12 cellular contexts compared by ENCODE assay signal in the genomic region with DNA sequence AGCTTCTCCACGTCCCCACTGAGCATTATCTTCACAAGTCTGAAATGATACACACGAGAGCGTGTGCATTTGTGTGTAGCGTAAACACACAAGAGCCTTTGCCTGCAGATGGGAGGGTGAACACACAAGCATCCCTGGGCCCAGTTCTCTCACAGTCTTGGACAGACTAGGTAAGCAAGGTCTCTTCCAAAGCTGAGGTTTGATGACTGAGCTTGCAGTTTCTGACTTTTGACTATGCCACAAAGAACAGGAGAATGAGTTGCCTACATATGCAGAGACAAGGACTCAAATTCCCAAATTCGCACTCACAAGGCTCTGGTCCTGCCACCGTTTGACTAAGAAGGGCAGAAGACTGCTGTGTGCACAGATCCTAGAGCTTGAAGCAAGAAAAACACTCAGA. TPM values are rescaled to one million over a fixed set of nuclear protein-coding genes. Genes with fewer than 3 reads are reported as not detected.
A peak's percentile ranks its signal among the peaks of the same experiment; 100 is the strongest.
DNase-seq lines count a peak whose midpoint lies in the region; ATAC-seq and TF ChIP-seq lines count a peak whose summit lies in the region.
"Had no signal": no experiment of that assay in that cellular context is flagged by ENCODE, and none has a peak within 500 bp of the region (broad histone marks: within the 10 kb centered on the region; RNA-seq: fewer than 3 reads in every experiment).

No MANE protein-coding gene starts in this region.

- intact Hi-C loops in spleen (cut with DNase I; ENCODE audit: low total_unique reads) = no loop called here

- H3K27ac Mint-ChIP-seq in activated T-helper 17 cell treated with anti-CD3 and anti-CD28 coated beads, Interleukin-2, amount 50 U/mL, for 72 hours = peak overlapping the region; percentile 96

- no peaks in the 10 kb centered on the region for H3K27me3 ChIP-seq in spleen (replicated peaks in 1 of 7)
- H3K27me3 ChIP-seq: breast epithelium had no signal

- TF ChIP-seq POLR2A in spleen (IDR thresholded peaks at IDR 0.05) = no peak

- no peaks in the 10 kb centered on the region for H3K27me3 Mint-ChIP-seq in activated T-helper 17 cell treated with anti-CD3 and anti-CD28 coated beads, Interleukin-2, amount 50 U/mL, for 72 hours

- WGBS in spleen, 5 donors = 83 to 88% (median 86%) methylated on average over 6 of the region's 6 CpGs

- peaks cover 63% of the 10 kb centered on the region for H3K4me1 Mint-ChIP-seq in activated T-helper 17 cell treated with anti-CD3 and anti-CD28 coated beads, Interleukin-2, amount 50 U/mL, for 72 hours

- H3K36me3 ChIP-seq in spleen = peaks cover 0 to 67% (median 12%) of the 10 kb centered on the region in 6 donors
- H3K36me3 ChIP-seq: breast epithelium had no signal

- H3K9me3 Mint-ChIP-seq in activated T-helper 17 cell treated with anti-CD3 and anti-CD28 coated beads, Interleukin-2, amount 50 U/mL, for 72 hours = no peaks in the 10 kb centered on the region

- H3K4me3 ChIP-seq in spleen = no peak overlapping the region
- H3K4me3 ChIP-seq: breast epithelium had no signal

- peak overlapping the region; percentile 84 for H3K4me3 Mint-ChIP-seq in activated T-helper 17 cell treated with anti-CD3 and anti-CD28 coated beads, Interleukin-2, amount 50 U/mL, for 72 hours

- DNase-seq in spleen = no peak
- no peak for DNase-seq in iPS-NIHi7 (ENCODE audit: extremely low spot score)
- no peak for DNase-seq in NCI-H526 treated with DMSO at 0.1 percent for 48 hours (lab: John Stamatoyannopoulos, UW)
- DNase-seq: activated CD4-positive, CD25-positive, alpha-beta regulatory T cell treated with anti-CD3 and anti-CD28 coated beads, Interleukin-2, amount 50 U/mL, for 72 hours; foreskin fibroblast; NCI-H1417 treated with DMSO at 0.1 percent for 48 hours had no signal

- H3K36me3 Mint-ChIP-seq in activated T-helper 17 cell treated with anti-CD3 and anti-CD28 coated beads, Interleukin-2, amount 50 U/mL, for 72 hours (ENCODE audit: low read depth) = peaks cover 80% of the 10 kb centered on the region

- peaks cover 51 to 100% (median 87%) of the 10 kb centered on the region in 6 donors for H3K4me1 ChIP-seq in spleen

- H3K27ac ChIP-seq in spleen = peak overlapping the region; percentile 8 to 89 (median 77)
- H3K27ac ChIP-seq: breast epithelium, HL-60 had no signal

- no peaks in the 10 kb centered on the region for H3K9me3 ChIP-seq in spleen
- H3K9me3 ChIP-seq: breast epithelium had no signal

- TF ChIP-seq CTCF in spleen (IDR thresholded peaks at IDR 0.05 in 8 of 11, conservative IDR thresholded peaks at IDR 0.05 in 3 of 11) = no peak

- ATAC-seq in GM18909 (IDR thresholded peaks at IDR 0.05; ENCODE audit: poor library complexity, unreplicated experiment) = peak; percentile 4
- ATAC-seq in HG02623 (IDR thresholded peaks at IDR 0.05; ENCODE audit: unreplicated experiment) = peak; percentile 3
- peak; percentile 67 for ATAC-seq in activated T-helper 17 cell treated with anti-CD3 and anti-CD28 coated beads, Interleukin-2, amount 50 U/mL, for 72 hours (replicated peaks)
- no peak for ATAC-seq in GM18873 (IDR thresholded peaks at IDR 0.05; ENCODE audit: low FRiP score, unreplicated experiment)

RNA-seq across cellular contexts. Expression of gene FAM53B, which starts 55.8 kb away (rescaled TPM):
- total RNA-seq in activated T-helper 17 cell treated with anti-CD3 and anti-CD28 coated beads, Interleukin-2, amount 50 U/mL, for 72 hours = 10 to 100 TPM; 21.7 to 36.8 TPM
- 10 to 100 TPM; 43.8 to 94.0 (median 68.9) TPM for total RNA-seq in spleen
- polyA plus RNA-seq in spleen = 10 to 100 TPM; 13.3 to 35.2 (median 20.0) TPM
